In genomic region chr2:109616184-109616583, GRCh38 we compare ENCODE assay signal across 1 cellular context.
TF ChIP-seq lines count a peak whose summit lies in the region.

No MANE protein-coding gene starts in this region.

TF ChIP-seq in H1, 55 proteins besides CTCF, POLR2A, EP300 and RAD21 (continued from another document):
- TF ChIP-seq KDM4A (IDR thresholded peaks at IDR 0.05; ENCODE audit: low read depth, low read length, severe bottlenecking) (no peak), PHF8 (conservative IDR thresholded peaks at IDR 0.05; ENCODE audit: low read depth, low read length) (no peak), SP4 (IDR thresholded peaks at IDR 0.05; ENCODE audit: low read length) (no peak), YY1 (IDR thresholded peaks at IDR 0.05; ENCODE audit: low read depth, low read length) (no peak), NRF1 (IDR thresholded peaks at IDR 0.05; ENCODE audit: low read depth, low read length) (no peak)
TF ChIP-seq in H1: peak in this region for 0.
